ENCODE assay signal across 13 cellular contexts in genomic region chr17:40091691-40092397, GRCh38. TPM values are rescaled to one million over a fixed set of nuclear protein-coding genes. Genes with fewer than 3 reads are reported as not detected.
DNase-seq lines count a peak whose midpoint lies in the region; ATAC-seq and TF ChIP-seq lines count a peak whose summit lies in the region.
"Had no signal": no experiment of that assay in that cellular context is flagged by ENCODE, and none has a peak within 500 bp of the region (broad histone marks: within the 10 kb centered on the region; RNA-seq: fewer than 3 reads in every experiment).

No MANE protein-coding gene starts in this region.

- H3K4me3 ChIP-seq in breast epithelium (no peak overlapping the region), mammary epithelial cell (replicated peaks in 1 of 3; ENCODE audit: insufficient read depth in 1 of 3, low read depth in 2 of 3, low read length in 3 of 3) (no peak overlapping the region), esophagus (ENCODE audit: low read depth in 1 of 2, low read length in 2 of 2) (no peak overlapping the region)
- H3K4me3 ChIP-seq: spleen had no signal

- H3K27me3 Mint-ChIP-seq in nephron (ENCODE audit: low read depth), result no peaks in the 10 kb centered on the region
- H3K27me3 Mint-ChIP-seq: activated CD4-positive, alpha-beta memory T cell treated with anti-CD3 and anti-CD28 coated beads for 36 hours had no signal

- H2AFZ ChIP-seq in mammary epithelial cell (ENCODE audit: low read depth, low read length), result no peak overlapping the region

- no peak overlapping the region for H3K4me3 Mint-ChIP-seq in nephron
- H3K4me3 Mint-ChIP-seq: activated CD4-positive, alpha-beta memory T cell treated with anti-CD3 and anti-CD28 coated beads for 36 hours had no signal

- TF ChIP-seq CTCF in breast epithelium (IDR thresholded peaks at IDR 0.05), result no peak
- TF ChIP-seq CTCF in mammary epithelial cell (conservative IDR thresholded peaks at IDR 0.05 in 1 of 2, IDR thresholded peaks at IDR 0.05 in 1 of 2; ENCODE audit: extremely low read depth in 1 of 2, insufficient read depth in 1 of 2, low read depth in 1 of 2, low read length in 2 of 2), result no peak
- TF ChIP-seq CTCF in nephron (IDR thresholded peaks at IDR 0.05; ENCODE audit: unreplicated experiment in 3 of 3), result no peak

- H3K36me3 Mint-ChIP-seq in nephron (ENCODE audit: low read depth), result peaks cover 35% of the 10 kb centered on the region

- H4K20me1 ChIP-seq in mammary epithelial cell (ENCODE audit: insufficient read depth, low read length), result no peaks in the 10 kb centered on the region

- peak overlapping the region in 2 of 3 experiments; percentile 63 to 67 for H3K27ac Mint-ChIP-seq in nephron
- H3K27ac Mint-ChIP-seq: activated CD4-positive, alpha-beta memory T cell treated with anti-CD3 and anti-CD28 coated beads for 36 hours had no signal

- H3K27me3 ChIP-seq in breast epithelium (no peaks in the 10 kb centered on the region), mammary epithelial cell (ENCODE audit: insufficient read depth, low read length) (no peaks in the 10 kb centered on the region), esophagus (ENCODE audit: control insufficient read depth in 1 of 2, insufficient read depth in 2 of 2, low read length in 2 of 2) (no peaks in the 10 kb centered on the region)
- H3K27me3 ChIP-seq: spleen had no signal

- DNase-seq in breast epithelium (ENCODE audit: low spot score in 2 of 2) (peak in 1 of 2 donors; percentile 44), mammary epithelial cell (no peak), Kasumi-1 (lab: John Stamatoyannopoulos, UW) (no peak), C1 segment of cervical spinal cord (lab: John Stamatoyannopoulos, UW) (no peak), NCI-H69 (lab: John Stamatoyannopoulos, UW) (no peak)
- DNase-seq: activated CD4-positive, alpha-beta memory T cell treated with anti-CD3 and anti-CD28 coated beads for 36 hours; NCI-H1048; SHP77; spleen had no signal

- intact Hi-C loops in breast epithelium (cut with DNase I; ENCODE audit: low total_unique reads) (no loop called here), mammary epithelial cell (cut with micrococcal nuclease) (no loop called here)

- no peak for ATAC-seq in HG02571 (IDR thresholded peaks at IDR 0.05; ENCODE audit: unreplicated experiment)

- H3K36me3 ChIP-seq in breast epithelium (peaks cover 5% of the 10 kb centered on the region), mammary epithelial cell (ENCODE audit: insufficient read depth, low read length) (peaks cover 18% of the 10 kb centered on the region), esophagus (ENCODE audit: control insufficient read depth in 2 of 2, insufficient read depth in 2 of 2, low read length in 1 of 2) (peaks cover 29 to 60% of the 10 kb centered on the region in 2 donors)

- no peak for TF ChIP-seq POLR2A in breast epithelium (IDR thresholded peaks at IDR 0.05)

- H3K4me2 ChIP-seq in mammary epithelial cell (ENCODE audit: insufficient read depth, low read depth, low read length), result no peak overlapping the region

- in situ Hi-C loops in mammary epithelial cell (cut with MboI; ENCODE audit: low sequenced_read_pairs in 2 of 2), result no loop called here

- H3K4me1 ChIP-seq in breast epithelium, result peaks cover 13 to 18% of the 10 kb centered on the region in 2 donors
- peaks cover 12% of the 10 kb centered on the region for H3K4me1 ChIP-seq in mammary epithelial cell (ENCODE audit: insufficient read depth, low read length)
- peaks cover 10 to 18% of the 10 kb centered on the region in 2 donors for H3K4me1 ChIP-seq in esophagus (ENCODE audit: control insufficient read depth in 2 of 2, insufficient read depth in 2 of 2, low read length in 1 of 2)

- H3K9me3 Mint-ChIP-seq in nephron, result no peaks in the 10 kb centered on the region
- H3K9me3 Mint-ChIP-seq: activated CD4-positive, alpha-beta memory T cell treated with anti-CD3 and anti-CD28 coated beads for 36 hours had no signal

- H3K27ac ChIP-seq in breast epithelium (peak overlapping the region; percentile 95 to 99), mammary epithelial cell (ENCODE audit: insufficient read depth, low read depth, low read length) (no peak overlapping the region), esophagus (ENCODE audit: low read depth in 2 of 2, low read length in 1 of 2) (peak overlapping the region; percentile 26 to 57)
- H3K27ac ChIP-seq: C4-2B had no signal

- H3K79me2 ChIP-seq in mammary epithelial cell (ENCODE audit: insufficient read depth, low read length), result peaks cover 6% of the 10 kb centered on the region

- peaks cover 53% of the 10 kb centered on the region for H3K4me1 Mint-ChIP-seq in nephron

- no peak overlapping the region for H3K9ac ChIP-seq in mammary epithelial cell (ENCODE audit: insufficient read depth, low read length)

- CTCF ChIA-PET in mammary epithelial cell (lab: Charles Lee; ENCODE audit: low non-redundant PET), result no interaction called here

- H3K9me3 ChIP-seq in breast epithelium (no peaks in the 10 kb centered on the region), mammary epithelial cell (replicated peaks; ENCODE audit: insufficient read depth, low read length) (no peaks in the 10 kb centered on the region), esophagus (ENCODE audit: control insufficient read depth in 2 of 2, insufficient read depth in 1 of 2, low read depth in 1 of 2, low read length in 1 of 2) (no peaks in the 10 kb centered on the region)
- H3K9me3 ChIP-seq: spleen had no signal

- no TSS peak for BruUV-seq in mammary epithelial cell (replicated peaks; lab: Mats Ljungman, UMichigan)

- dilution Hi-C loops in mammary epithelial cell (cut with HindIII; ENCODE audit: low sequenced_read_pairs), result no loop called here

- 75% methylated on average over 11 of the region's 18 CpGs for WGBS in mammary epithelial cell (ENCODE audit: low coverage, missing lambda C conversion rate)
- 53 to 57% methylated on average over 17 to 18 of the region's 18 CpGs for WGBS in esophagus, 2 donors

RNA-seq across cellular contexts. Expression of gene NR1D1, which starts 8.5 kb away (rescaled TPM):
- total RNA-seq in breast epithelium (10 to 100 TPM in 1 of 3 donors, 1 to 10 TPM in 2; 8.8 to 10.5 (median 9.2) TPM), mammary epithelial cell (10 to 100 TPM in 1 of 2 donors, 1 to 10 TPM in 1; 2.0 to 25.9 TPM)
- polyA plus RNA-seq in mammary epithelial cell (7.9 TPM), esophagus (10 to 100 TPM; 23.6 to 24.6 TPM)
- polyA minus RNA-seq in mammary epithelial cell, result 41.0 TPM

RNA-seq across cellular contexts. Expression of gene THRA, which starts 29.1 kb away (rescaled TPM):
- total RNA-seq in breast epithelium (10 to 100 TPM; 41.6 to 61.0 (median 48.1) TPM), mammary epithelial cell (10 to 100 TPM; 10.8 to 11.7 TPM)
- polyA plus RNA-seq in mammary epithelial cell (10.0 TPM), esophagus (10 to 100 TPM; 10.5 to 11.0 TPM)
- polyA minus RNA-seq in mammary epithelial cell, result 33.1 TPM

RNA-seq across cellular contexts. Expression of gene MSL1, which starts 29.9 kb away (rescaled TPM):
- 10 to 100 TPM; 49.3 to 79.3 (median 78.2) TPM for total RNA-seq in breast epithelium
- 10 to 100 TPM; 36.8 to 72.1 TPM for total RNA-seq in mammary epithelial cell
- 41.3 TPM for polyA plus RNA-seq in mammary epithelial cell
- 53.9 TPM for polyA minus RNA-seq in mammary epithelial cell
- polyA plus RNA-seq in esophagus, result 10 to 100 TPM; 42.1 to 59.5 TPM

RNA-seq across cellular contexts. Expression of gene MED24, which starts 37.6 kb away (rescaled TPM):
- total RNA-seq in breast epithelium, result 10 to 100 TPM; 50.7 to 74.7 (median 59.7) TPM
- total RNA-seq in mammary epithelial cell, result 10 to 100 TPM; 59.3 to 85.6 TPM
- polyA plus RNA-seq in mammary epithelial cell, result 91.2 TPM
- polyA minus RNA-seq in mammary epithelial cell, result 116 TPM
- 10 to 100 TPM; 37.7 to 43.7 TPM for polyA plus RNA-seq in esophagus

RNA-seq across cellular contexts. Expression of gene CASC3, which starts 48.5 kb away (rescaled TPM):
- total RNA-seq in breast epithelium, result 10 to 100 TPM; 57.4 to 67.0 (median 65.1) TPM
- 10 to 100 TPM; 28.7 to 61.9 TPM for total RNA-seq in mammary epithelial cell
- polyA plus RNA-seq in mammary epithelial cell, result 25.7 TPM
- polyA minus RNA-seq in mammary epithelial cell, result 74.9 TPM
- 10 to 100 TPM; 24.3 to 24.6 TPM for polyA plus RNA-seq in esophagus
